ENCODE assay signal across 14 cellular contexts in genomic region chr4:29966386-29966785, GRCh38.
DNase-seq lines count a peak whose midpoint lies in the region; TF ChIP-seq lines count a peak whose summit lies in the region.
"Had no signal": no experiment of that assay in that cellular context is flagged by ENCODE, and none has a peak within 500 bp of the region (broad histone marks: within the 10 kb centered on the region; RNA-seq: fewer than 3 reads in every experiment).

No MANE protein-coding gene starts in this region.

- H3K79me2 ChIP-seq in OCI-LY3 (ENCODE audit: low read length) = no peaks in the 10 kb centered on the region
- H3K79me2 ChIP-seq in mesendoderm (ENCODE audit: control insufficient read depth, insufficient read depth, low read length) = no peaks in the 10 kb centered on the region

- H3K27ac ChIP-seq in A673 (ENCODE audit: low read depth, low read length, poor library complexity, severe bottlenecking) (no peak overlapping the region), OCI-LY3 (ENCODE audit: low read length) (no peak overlapping the region), mesendoderm (ENCODE audit: low read depth, low read length) (no peak overlapping the region), thyroid gland (no peak overlapping the region)
- H3K27ac ChIP-seq: 22Rv1; BLaER1 treated with 17β-estradiol and CSF1 and Interleukin-3, amounts not matched to agents 10 nM and 100 nM had no signal

- H3K56ac ChIP-seq in mesendoderm (ENCODE audit: low read length) = no peak overlapping the region

- H3K4me3 ChIP-seq in A673 (ENCODE audit: low read depth, low read length, poor library complexity, severe bottlenecking) = no peak overlapping the region
- no peak overlapping the region for H3K4me3 ChIP-seq in OCI-LY3 (ENCODE audit: low read length)
- no peak overlapping the region for H3K4me3 ChIP-seq in mesendoderm (ENCODE audit: low read length)
- no peak overlapping the region for H3K4me3 ChIP-seq in HAP-1
- no peak overlapping the region for H3K4me3 ChIP-seq in thyroid gland (replicated peaks in 1 of 3)
- H3K4me3 ChIP-seq: BLaER1 treated with 17β-estradiol and CSF1 and Interleukin-3, amounts not matched to agents 10 nM and 100 nM had no signal

- H3K4me2 ChIP-seq in OCI-LY3 (ENCODE audit: low read length) = no peak overlapping the region
- no peak overlapping the region for H3K4me2 ChIP-seq in mesendoderm (ENCODE audit: low read length)
- H3K4me2 ChIP-seq: BLaER1 treated with 17β-estradiol and CSF1 and Interleukin-3, amounts not matched to agents 10 nM and 100 nM had no signal

- H3K23ac ChIP-seq in mesendoderm (ENCODE audit: low read length) = no peak overlapping the region

- H3K36me3 ChIP-seq in A673 (ENCODE audit: insufficient read depth, low read length, poor library complexity, severe bottlenecking) (no peaks in the 10 kb centered on the region), OCI-LY3 (replicated peaks; ENCODE audit: low read depth, low read length) (no peaks in the 10 kb centered on the region), mesendoderm (ENCODE audit: control insufficient read depth, insufficient read depth, low read length) (no peaks in the 10 kb centered on the region), HAP-1 (replicated peaks) (no peaks in the 10 kb centered on the region), thyroid gland (no peaks in the 10 kb centered on the region)
- H3K36me3 ChIP-seq: BLaER1 treated with 17β-estradiol and CSF1 and Interleukin-3, amounts not matched to agents 10 nM and 100 nM had no signal

- no peak overlapping the region for H2BK120ac ChIP-seq in mesendoderm (ENCODE audit: low read depth, low read length)

- H3K79me1 ChIP-seq in mesendoderm (ENCODE audit: low read length) = no peaks in the 10 kb centered on the region

- POLR2A ChIA-PET in A673 (lab: Charles Lee; ENCODE audit: low non-redundant PET) = no interaction called here

- no peaks in the 10 kb centered on the region for H4K20me1 ChIP-seq in OCI-LY3 (ENCODE audit: insufficient read depth, low read length)
- H4K20me1 ChIP-seq: BLaER1 treated with 17β-estradiol and CSF1 and Interleukin-3, amounts not matched to agents 10 nM and 100 nM had no signal

- CTCF ChIA-PET in A673 (lab: Charles Lee) = no interaction called here

- H4K5ac ChIP-seq in mesendoderm (ENCODE audit: low read length) = no peak overlapping the region

- in situ Hi-C loops in HAP-1 (cut with MboI; ENCODE audit: low sequenced_read_pairs) (no loop called here), GM13976 (cut with MboI; ENCODE audit: low sequenced_read_pairs, unreplicated experiment) (no loop called here)

- BruUV-seq in A673 (replicated peaks; lab: Mats Ljungman, UMichigan) = no TSS peak

- no CpG with 5 or more reads among the region's 2 CpGs for WGBS in mesendoderm (ENCODE audit: extremely low coverage, insufficient coverage, low lambda C conversion rate)
- 37 to 54% methylated on average over 2 of the region's 2 CpGs for WGBS in thyroid gland, 2 donors

- no peak overlapping the region for H2BK15ac ChIP-seq in mesendoderm (replicated peaks; ENCODE audit: low read depth)

- H3K4ac ChIP-seq in mesendoderm (ENCODE audit: low read depth, low read length) = no peak overlapping the region

- H3K9me3 ChIP-seq in A673 (ENCODE audit: low read depth, low read length, poor library complexity, severe bottlenecking) (no peaks in the 10 kb centered on the region), OCI-LY3 (ENCODE audit: insufficient read depth, low read length) (no peaks in the 10 kb centered on the region), HAP-1 (no peaks in the 10 kb centered on the region), thyroid gland (no peaks in the 10 kb centered on the region)
- H3K9me3 ChIP-seq: BLaER1 treated with 17β-estradiol and CSF1 and Interleukin-3, amounts not matched to agents 10 nM and 100 nM had no signal

- DNase-seq in A673 (ENCODE audit: low spot score) (peak; percentile 18), NCI-H524 treated with DMSO at 0.1 percent for 48 hours (lab: John Stamatoyannopoulos, UW) (peak; percentile 88), mesendoderm (peak; percentile 89), GM20000 (ENCODE audit: low spot score) (no peak), HAP-1 (ENCODE audit: low spot score in 2 of 2) (no peak), thyroid gland (no peak), GM13976 (ENCODE audit: low spot score) (no peak)
- DNase-seq: Calu3; CD8-positive, alpha-beta T cell; GOT3; H7 had no signal

- H3K18ac ChIP-seq in mesendoderm (ENCODE audit: low read length) = no peak overlapping the region

- no peak overlapping the region for H2BK5ac ChIP-seq in mesendoderm (ENCODE audit: low read length)

- no peaks in the 10 kb centered on the region for H3K4me1 ChIP-seq in A673 (ENCODE audit: insufficient read depth, low read length, poor library complexity, severe bottlenecking)
- H3K4me1 ChIP-seq in OCI-LY3 (ENCODE audit: low read length) = no peaks in the 10 kb centered on the region
- no peaks in the 10 kb centered on the region for H3K4me1 ChIP-seq in mesendoderm (ENCODE audit: control insufficient read depth, low read depth, low read length)
- no peaks in the 10 kb centered on the region for H3K4me1 ChIP-seq in HAP-1
- no peaks in the 10 kb centered on the region for H3K4me1 ChIP-seq in thyroid gland
- H3K4me1 ChIP-seq: BLaER1 treated with 17β-estradiol and CSF1 and Interleukin-3, amounts not matched to agents 10 nM and 100 nM had no signal

- TF ChIP-seq POLR2A in thyroid gland (IDR thresholded peaks at IDR 0.05) = no peak

- no peak overlapping the region for H3K9ac ChIP-seq in OCI-LY3 (ENCODE audit: low read length)
- H3K9ac ChIP-seq in mesendoderm (ENCODE audit: low read length) = no peak overlapping the region
- H3K9ac ChIP-seq: BLaER1 treated with 17β-estradiol and CSF1 and Interleukin-3, amounts not matched to agents 10 nM and 100 nM had no signal

- no peaks in the 10 kb centered on the region for H3K27me3 ChIP-seq in A673 (replicated peaks; ENCODE audit: insufficient read depth, low read depth, low read length, poor library complexity)
- H3K27me3 ChIP-seq in OCI-LY3 (ENCODE audit: low read depth, low read length) = no peaks in the 10 kb centered on the region
- no peaks in the 10 kb centered on the region for H3K27me3 ChIP-seq in mesendoderm (ENCODE audit: insufficient read depth, low read length, poor library complexity)
- H3K27me3 ChIP-seq in HAP-1 (ENCODE audit: low read depth) = no peaks in the 10 kb centered on the region
- H3K27me3 ChIP-seq in thyroid gland = no peaks in the 10 kb centered on the region
- H3K27me3 ChIP-seq: BLaER1 treated with 17β-estradiol and CSF1 and Interleukin-3, amounts not matched to agents 10 nM and 100 nM had no signal

- TF ChIP-seq CTCF in A673 (conservative IDR thresholded peaks at IDR 0.05; ENCODE audit: low read depth, low read length) (no peak), OCI-LY3 (IDR thresholded peaks at IDR 0.05; ENCODE audit: low read depth, low read length) (no peak), GM20000 (IDR thresholded peaks at IDR 0.05; ENCODE audit: extremely low read depth, missing control alignments) (no peak), thyroid gland (IDR thresholded peaks at IDR 0.05) (no peak), GM13976 (IDR thresholded peaks at IDR 0.05; ENCODE audit: borderline replicate concordance, control extremely low read depth, extremely low read depth, insufficient read depth, missing control alignments) (no peak)

- H2AFZ ChIP-seq in OCI-LY3 (ENCODE audit: low read depth, low read length) = peak overlapping the region; percentile 75; the same call in 1 of the 2 replicates

- no peak overlapping the region for H2AK5ac ChIP-seq in mesendoderm (ENCODE audit: low read length)

- intact Hi-C loops in A673 (cut with micrococcal nuclease; ENCODE audit: unreplicated experiment) (no loop called here), thyroid gland (cut with DNase I) (no loop called here)

- no peak overlapping the region for H4K8ac ChIP-seq in mesendoderm (ENCODE audit: low read depth, low read length)

Comparison
In these comparisons a context has a peak if more than half of its experiments do, and no peak if none do; other contexts are left out.
1. DNase-seq: peak in A673 (single experiment), NCI-H524 treated with DMSO at 0.1 percent for 48 hours (single experiment) and mesendoderm (single experiment); none in GM20000 (single experiment), HAP-1 (0 of 2), thyroid gland (0 of 2) and GM13976 (single experiment).